8 cellular contexts compared by ENCODE assay signal in genomic region chr1:161177112-161177935, GRCh38. TPM values are rescaled to one million over a fixed set of nuclear protein-coding genes. Genes with fewer than 3 reads are reported as not detected.
A peak's percentile ranks its signal among the peaks of the same experiment; 100 is the strongest.
DNase-seq lines count a peak whose midpoint lies in the region; ATAC-seq, FAIRE-seq and TF ChIP-seq lines count a peak whose summit lies in the region.

Gene B4GALT3, minus strand, starts transcription at chr1:161177507. Its CDS starts 1,447 bp downstream, at chr1:161176060.

- no peak for TF ChIP-seq EP300 in esophagus muscularis mucosa (IDR thresholded peaks at IDR 0.05)

- DNase-seq in DMS79 (lab: John Stamatoyannopoulos, UW) (peak; percentile 80), Karpas-422 (peak; percentile 96), RCC 7860 (ENCODE audit: low spot score) (peak; percentile 52), activated T-helper 1 cell treated with Interleukin-2 at 50 U/mL for 16 hours (ENCODE audit: low read depth) (peak; percentile 90), esophagus muscularis mucosa (ENCODE audit: extremely low spot score) (peak; percentile 98), myocyte (ENCODE audit: low read depth) (peak; percentile 80)
- DNase-seq in stimulated activated CD8-positive, alpha-beta memory T cell treated with anti-CD3 and anti-CD28 coated beads, Interleukin-7, amount 100 ng/mL, for 4 hours (ENCODE audit: low read depth in 2 of 2): peak; percentile 87 to 91

- H2AFZ ChIP-seq in Karpas-422 (ENCODE audit: low read length): peak within 1 kb of the TSS; percentile 77

- H3K9me2 ChIP-seq in Karpas-422 (replicated peaks; ENCODE audit: insufficient read depth, low read length): no peaks in the 10 kb centered on the region

- no peaks in the 10 kb centered on the region for H3K27me3 ChIP-seq in Karpas-422 (ENCODE audit: low read length)
- no peaks in the 10 kb centered on the region for H3K27me3 ChIP-seq in esophagus muscularis mucosa

- H3K9ac ChIP-seq in Karpas-422 (ENCODE audit: low read length): peak within 1 kb of the TSS; percentile 79

- peak in 1 of 3 experiments; percentile 19 for TF ChIP-seq CTCF in esophagus muscularis mucosa (IDR thresholded peaks at IDR 0.05)

- intact Hi-C loops in esophagus muscularis mucosa (cut with DNase I): no loop called here

- peak within 1 kb of the TSS; percentile 58 for H3K27ac ChIP-seq in Karpas-422 (ENCODE audit: low read length)
- H3K27ac ChIP-seq in esophagus muscularis mucosa (replicated peaks in 1 of 4): peak within 1 kb of the TSS; percentile 87 to 94 (median 90)

- peak; percentile 76 for TF ChIP-seq POLR2A in esophagus muscularis mucosa (IDR thresholded peaks at IDR 0.05; ENCODE audit: low read depth)

- WGBS in esophagus muscularis mucosa: 8% methylated on average over 17 of the region's 50 CpGs

- H3K4me1 ChIP-seq in Karpas-422 (ENCODE audit: low read length) (peaks cover 25% of the 10 kb centered on the region), esophagus muscularis mucosa (peaks cover 32 to 39% (median 38%) of the 10 kb centered on the region in 4 donors)

- ATAC-seq in GM21786 (IDR thresholded peaks at IDR 0.05; ENCODE audit: unreplicated experiment): peak; percentile 73

- FAIRE-seq in RCC 7860 (lab: Jason Lieb, UNC): no peak

- H3K9me3 ChIP-seq in Karpas-422 (ENCODE audit: low read length): no peaks in the 10 kb centered on the region
- H3K9me3 ChIP-seq in esophagus muscularis mucosa: no peaks in the 10 kb centered on the region

- H4K20me1 ChIP-seq in Karpas-422 (ENCODE audit: insufficient read depth, low read depth, low read length): no peaks in the 10 kb centered on the region

- peak within 1 kb of the TSS; percentile 86 for H3K4me3 ChIP-seq in Karpas-422 (ENCODE audit: low read length)
- peak within 1 kb of the TSS; percentile 69 to 82 (median 80) for H3K4me3 ChIP-seq in esophagus muscularis mucosa

- H3K4me2 ChIP-seq in Karpas-422 (ENCODE audit: low read depth, low read length, poor library complexity, severe bottlenecking): peak within 1 kb of the TSS; percentile 98

- peaks cover 15% of the 10 kb centered on the region for H3K79me2 ChIP-seq in Karpas-422 (ENCODE audit: low read length)

- H3K36me3 ChIP-seq in Karpas-422 (ENCODE audit: insufficient read depth, low read length) (peaks cover 7% of the 10 kb centered on the region; the same call in 1 of the 2 replicates), esophagus muscularis mucosa (peaks cover 23 to 40% (median 36%) of the 10 kb centered on the region in 4 donors)

RNA-seq across cellular contexts. Expression of gene B4GALT3, which starts in this region (rescaled TPM):
- total RNA-seq in Karpas-422 (2014; rRNA removed; shearing (Covaris generic); ENCODE audit: low replicate concordance): 34.9 and 54.7 TPM in 2 replicates
- 10 to 100 TPM; 14.1 to 26.5 (median 21.8) TPM for total RNA-seq in esophagus muscularis mucosa
- total RNA-seq in myocyte: 32.8 and 34.3 TPM in 2 replicates
- polyA plus RNA-seq in myocyte (2012): 38.3 TPM

Comparison
In these comparisons a context has a peak if more than half of its experiments do, and no peak if none do; other contexts are left out.
1. Peak in every context shown above with its lines: DNase-seq, ATAC-seq, H3K4me3 ChIP-seq and H3K27ac ChIP-seq.